In genomic region chr10:62804384-62805138, GRCh38 we compare ENCODE assay signal across 8 cellular contexts. TPM values are rescaled to one million over a fixed set of nuclear protein-coding genes. Genes with fewer than 3 reads are reported as not detected.
DNase-seq lines count a peak whose midpoint lies in the region; ATAC-seq and TF ChIP-seq lines count a peak whose summit lies in the region.

TSS of gene ADO (plus strand) at chr10:62804720. CDS start at chr10:62805060, 340 bp downstream.

- intact Hi-C loops in Panc1 (cut with micrococcal nuclease; ENCODE audit: unreplicated experiment) = no loop called here

- peaks cover 13% of the 10 kb centered on the region for H3K4me1 ChIP-seq in Panc1 (ENCODE audit: control insufficient read depth, insufficient read depth, low read length)

- no peak for TF ChIP-seq CTCF in Panc1 (IDR thresholded peaks at IDR 0.05)

- peak within 1 kb of the TSS; percentile 94 for H3K4me3 Mint-ChIP-seq in activated T-helper 17 cell treated with anti-CD3 and anti-CD28 coated beads, Interleukin-2, amount 50 U/mL, for 72 hours
- peak within 1 kb of the TSS; percentile 94 to 100 (median 98) for H3K4me3 Mint-ChIP-seq in naive B cell
- H3K4me3 Mint-ChIP-seq in stimulated activated naive CD8-positive, alpha-beta T cell treated with anti-CD3 and anti-CD28 coated beads, Interleukin-15, Interleukin-2, amounts not matched to agents 100 ng/mL and 50 ng/mL, for 24 hours = peak within 1 kb of the TSS; percentile 98

- POLR2A ChIA-PET in Panc1 (lab: Charles Lee) = interaction anchor here (0.6 to 0.7 kb wide), 2 partner anchors 156 to 275 kb away, joined by 3 to 10 read pairs; no protein-coding TSS in a partner anchor

- H3K36me3 ChIP-seq in Panc1 (ENCODE audit: control insufficient read depth, insufficient read depth, low read length) = no peaks in the 10 kb centered on the region

- H3K9me3 ChIP-seq in Panc1 (ENCODE audit: control insufficient read depth, insufficient read depth, low read depth, low read length) = peaks cover 5% of the 10 kb centered on the region; the same call in 1 of the 2 replicates

- H3K27me3 Mint-ChIP-seq in activated T-helper 17 cell treated with anti-CD3 and anti-CD28 coated beads, Interleukin-2, amount 50 U/mL, for 72 hours = no peaks in the 10 kb centered on the region
- no peaks in the 10 kb centered on the region for H3K27me3 Mint-ChIP-seq in naive B cell
- peaks cover 6% of the 10 kb centered on the region for H3K27me3 Mint-ChIP-seq in stimulated activated naive CD8-positive, alpha-beta T cell treated with anti-CD3 and anti-CD28 coated beads, Interleukin-15, Interleukin-2, amounts not matched to agents 100 ng/mL and 50 ng/mL, for 24 hours

- H3K9me3 Mint-ChIP-seq in activated T-helper 17 cell treated with anti-CD3 and anti-CD28 coated beads, Interleukin-2, amount 50 U/mL, for 72 hours = no peaks in the 10 kb centered on the region
- peaks cover 0 to 4% (median 0%) of the 10 kb centered on the region in 7 donors for H3K9me3 Mint-ChIP-seq in naive B cell
- H3K9me3 Mint-ChIP-seq in stimulated activated naive CD8-positive, alpha-beta T cell treated with anti-CD3 and anti-CD28 coated beads, Interleukin-15, Interleukin-2, amounts not matched to agents 100 ng/mL and 50 ng/mL, for 24 hours = no peaks in the 10 kb centered on the region

- peaks cover 26% of the 10 kb centered on the region for H3K4me1 Mint-ChIP-seq in activated T-helper 17 cell treated with anti-CD3 and anti-CD28 coated beads, Interleukin-2, amount 50 U/mL, for 72 hours
- H3K4me1 Mint-ChIP-seq in naive B cell = peaks cover 27 to 39% (median 35%) of the 10 kb centered on the region in 3 donors
- H3K4me1 Mint-ChIP-seq in stimulated activated naive CD8-positive, alpha-beta T cell treated with anti-CD3 and anti-CD28 coated beads, Interleukin-15, Interleukin-2, amounts not matched to agents 100 ng/mL and 50 ng/mL, for 24 hours (ENCODE audit: low read depth) = peaks cover 44% of the 10 kb centered on the region

- CTCF ChIA-PET in Panc1 (lab: Charles Lee) = interaction anchor here (0.7 kb wide), 1 partner anchor 570 kb away, joined by 4 read pairs; no protein-coding TSS in a partner anchor

- no peak for TF ChIP-seq EP300 in Ishikawa (IDR thresholded peaks at IDR 0.05; ENCODE audit: borderline replicate concordance)

- BruUV-seq in Panc1 (replicated peaks; lab: Mats Ljungman, UMichigan) = no TSS peak

- DNase-seq in DMS53 treated with DMSO at 0.1 percent for 48 hours (lab: John Stamatoyannopoulos, UW; ENCODE audit: unreplicated experiment) (peak; percentile 71), Panc1 (ENCODE audit: low read depth, low spot score) (peak; percentile 71), fibroblast of gingiva (ENCODE audit: low read depth) (peak; percentile 88), naive B cell (peak; percentile 82)

- peak within 1 kb of the TSS; percentile 80 to 81 for H3K4me3 ChIP-seq in Panc1 (ENCODE audit: low read depth in 2 of 2, low read length in 2 of 2)

- in situ Hi-C loops in Panc1 (cut with HindIII; ENCODE audit: low pct_unique_long_range_greater_than_20kb, low sequenced_read_pairs) = no loop called here

- peak within 1 kb of the TSS; percentile 92 for H3K27ac ChIP-seq in Panc1 (ENCODE audit: low read length)

- no peak for TF ChIP-seq RAD21 in Ishikawa (IDR thresholded peaks at IDR 0.05; ENCODE audit: low read depth)

- peaks cover 4% of the 10 kb centered on the region; the same call in 1 of the 2 replicates for H3K27me3 ChIP-seq in Panc1 (ENCODE audit: control insufficient read depth, insufficient read depth, low read length)

- ATAC-seq in GM21619 (IDR thresholded peaks at IDR 0.05; ENCODE audit: unreplicated experiment) (peak; percentile 85), Panc1 (peak; percentile 98), naive B cell (ENCODE audit: low read depth in 2 of 2) (peak; percentile 88 to 90)
- ATAC-seq in activated T-helper 17 cell treated with anti-CD3 and anti-CD28 coated beads, Interleukin-2, amount 50 U/mL, for 72 hours (replicated peaks) = peak; percentile 87

- peaks cover 49% of the 10 kb centered on the region for H3K36me3 Mint-ChIP-seq in activated T-helper 17 cell treated with anti-CD3 and anti-CD28 coated beads, Interleukin-2, amount 50 U/mL, for 72 hours (ENCODE audit: low read depth)
- H3K36me3 Mint-ChIP-seq in naive B cell = no peaks in the 10 kb centered on the region
- peaks cover 30% of the 10 kb centered on the region for H3K36me3 Mint-ChIP-seq in stimulated activated naive CD8-positive, alpha-beta T cell treated with anti-CD3 and anti-CD28 coated beads, Interleukin-15, Interleukin-2, amounts not matched to agents 100 ng/mL and 50 ng/mL, for 24 hours (ENCODE audit: low read depth)

- H3K27ac Mint-ChIP-seq in activated T-helper 17 cell treated with anti-CD3 and anti-CD28 coated beads, Interleukin-2, amount 50 U/mL, for 72 hours = peak within 1 kb of the TSS; percentile 100
- peak within 1 kb of the TSS; percentile 98 to 100 (median 99) for H3K27ac Mint-ChIP-seq in naive B cell
- peak within 1 kb of the TSS; percentile 100 for H3K27ac Mint-ChIP-seq in stimulated activated naive CD8-positive, alpha-beta T cell treated with anti-CD3 and anti-CD28 coated beads, Interleukin-15, Interleukin-2, amounts not matched to agents 100 ng/mL and 50 ng/mL, for 24 hours

TF ChIP-seq in Ishikawa, 13 proteins besides CTCF, POLR2A, EP300 and RAD21:
- TF ChIP-seq FOXM1 (IDR thresholded peaks at IDR 0.05; ENCODE audit: borderline replicate concordance, low read depth) = no peak
- no peak for TF ChIP-seq CEBPB (IDR thresholded peaks at IDR 0.05)
- TF ChIP-seq TCF12 (IDR thresholded peaks at IDR 0.05; ENCODE audit: low read depth) = no peak
- TF ChIP-seq ZBTB7A (IDR thresholded peaks at IDR 0.05; ENCODE audit: low read depth) = no peak
- peak; percentile 63; the same call in 1 of the 2 replicates for TF ChIP-seq MAX (IDR thresholded peaks at IDR 0.05)
- peak; percentile 48 for TF ChIP-seq TAF1 (IDR thresholded peaks at IDR 0.05; ENCODE audit: low read depth)
- 0 out of 2 replicates have a peak, but pooled peaks have one; percentile 41 for TF ChIP-seq NFIC (IDR thresholded peaks at IDR 0.05)
- TF ChIP-seq USF1 (IDR thresholded peaks at IDR 0.05) = peak; percentile 67
- no peak for TF ChIP-seq REST (IDR thresholded peaks at IDR 0.05; ENCODE audit: low read depth)
- TF ChIP-seq TEAD4 (IDR thresholded peaks at IDR 0.05) = no peak
- peak; percentile 74 for TF ChIP-seq YY1 (IDR thresholded peaks at IDR 0.05; ENCODE audit: low read depth)
- no peak for TF ChIP-seq EGR1 (IDR thresholded peaks at IDR 0.05)
- peak; percentile 81 for TF ChIP-seq CREB1 (IDR thresholded peaks at IDR 0.05; ENCODE audit: low read depth)
TF ChIP-seq in Ishikawa: peak in this region for 6.

RNA-seq across cellular contexts. Expression of gene ADO, which starts in this region (rescaled TPM):
- 24.9 TPM for total RNA-seq in Panc1 (2021; ENCODE audit: unreplicated experiment)
- polyA plus RNA-seq in Panc1 (2012; ENCODE audit: insufficient read length) = 20.8 TPM
- total RNA-seq in activated T-helper 17 cell treated with anti-CD3 and anti-CD28 coated beads, Interleukin-2, amount 50 U/mL, for 72 hours = 10 to 100 TPM; 11.5 to 15.4 TPM
- 1 to 10 TPM; 1.4 to 4.9 (median 3.8) TPM for polyA plus RNA-seq in naive B cell (ENCODE audit: low read depth in 6 of 6)

Comparison
In these comparisons a context has a peak if more than half of its experiments do, and no peak if none do; other contexts are left out.
1. Peak in every context shown above with its lines: DNase-seq, ATAC-seq, H3K4me3 ChIP-seq and H3K27ac ChIP-seq.